8 cellular contexts compared by ENCODE assay signal in the genomic region with DNA sequence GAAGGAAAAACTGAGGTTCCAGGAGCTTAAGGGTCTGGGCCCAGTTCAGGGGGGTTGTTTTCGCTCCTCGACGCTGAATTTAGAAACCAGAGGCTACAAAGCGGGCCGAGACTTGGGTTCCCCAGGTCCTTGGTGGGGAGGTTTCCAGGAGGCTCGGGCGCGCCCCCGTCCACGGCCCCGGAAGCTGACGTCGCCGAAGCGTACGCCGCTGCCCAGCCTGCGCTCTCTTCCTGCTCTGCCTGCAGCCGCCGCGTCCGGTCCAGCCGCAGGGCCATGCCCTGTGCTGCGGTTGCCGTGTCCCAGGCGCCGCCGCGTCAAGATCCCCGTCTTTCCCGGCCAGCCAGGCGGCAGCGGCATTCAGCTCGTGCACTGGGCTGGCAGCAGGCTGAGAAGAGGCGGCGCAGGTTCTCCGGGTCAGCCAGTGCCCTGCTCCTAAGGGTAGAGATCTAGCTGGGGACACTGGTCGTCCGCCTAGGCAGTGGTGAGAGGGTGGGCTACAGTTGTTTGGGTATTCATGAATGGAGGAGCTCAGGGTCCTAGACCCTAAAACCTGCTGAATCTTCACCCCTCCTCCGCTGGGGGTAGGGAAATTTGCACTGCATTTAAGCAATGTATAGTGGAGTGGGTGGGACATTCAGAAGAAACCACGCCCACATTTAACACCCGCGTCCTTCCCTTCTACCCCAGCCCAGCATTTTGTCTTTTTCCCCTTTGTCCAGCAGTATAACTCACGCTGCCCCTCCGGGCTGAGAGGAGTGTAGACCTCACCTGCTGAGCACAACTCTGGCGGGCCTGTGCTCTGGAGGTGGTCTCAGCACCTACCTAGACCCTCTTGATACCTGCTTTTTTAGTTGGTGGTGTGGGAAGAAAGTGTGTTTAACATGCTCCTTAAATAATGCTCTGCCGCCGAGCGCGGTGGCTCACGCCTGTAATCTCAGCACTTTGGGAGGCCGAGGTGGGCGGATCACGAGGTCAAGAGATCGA. TPM values are rescaled to one million over a fixed set of nuclear protein-coding genes. Genes with fewer than 3 reads are reported as not detected.
DNase-seq lines count a peak whose midpoint lies in the region; ATAC-seq and TF ChIP-seq lines count a peak whose summit lies in the region.

No MANE protein-coding gene starts in this region.

- DNase-seq in DMS79 (lab: John Stamatoyannopoulos, UW) (peak; percentile 24), LoVo (ENCODE audit: low spot score) (peak; percentile 75), SW480 (ENCODE audit: low spot score) (peak; percentile 74), heart right ventricle (peak; percentile 86 to 87), pons (ENCODE audit: low spot score) (peak; percentile 67), tibial nerve (ENCODE audit: low spot score in 2 of 2) (peak; percentile 67 to 69)

- TF ChIP-seq POLR2A in tibial nerve (IDR thresholded peaks at IDR 0.05) = peak; percentile 18 to 48

- no peaks in the 10 kb centered on the region for H3K27me3 ChIP-seq in heart right ventricle
- H3K27me3 ChIP-seq in tibial nerve = no peaks in the 10 kb centered on the region

- ATAC-seq in GM21737 (IDR thresholded peaks at IDR 0.05; ENCODE audit: unreplicated experiment) (peak; percentile 49), heart right ventricle (peak; percentile 89 to 95 (median 93))

- H3K4me3 ChIP-seq in heart right ventricle (peak overlapping the region; percentile 68 to 91 (median 82)), tibial nerve (peak overlapping the region; percentile 78 to 95 (median 92))

- H3K9me3 ChIP-seq in heart right ventricle (no peaks in the 10 kb centered on the region), tibial nerve (no peaks in the 10 kb centered on the region)

- H3K27ac ChIP-seq in adipose tissue (ENCODE audit: low read depth, low read length) (peak overlapping the region; percentile 35), heart right ventricle (peak overlapping the region; percentile 82 to 97 (median 94)), tibial nerve (peak overlapping the region; percentile 90 to 99 (median 96))

- intact Hi-C loops in heart right ventricle (cut with DNase I) = loop anchor here in 3 of 10 donors (1.0 to 10.0 kb wide), 2 partner anchors 111 to 112 kb away; a partner anchor contains a TSS

- TF ChIP-seq CTCF in heart right ventricle (IDR thresholded peaks at IDR 0.05) (peak in 1 of 9 donors; percentile 12), tibial nerve (IDR thresholded peaks at IDR 0.05) (no peak)

- H3K36me3 ChIP-seq in heart right ventricle (no peaks in the 10 kb centered on the region), tibial nerve (no peaks in the 10 kb centered on the region)

- 15 to 18% (median 16%) methylated on average over 54 to 55 of the region's 55 CpGs for WGBS in adipose tissue, 3 donors
- WGBS in heart right ventricle, 2 donors = 14 to 17% methylated on average over 53 to 55 of the region's 55 CpGs
- WGBS in tibial nerve, 2 donors = 18 to 43% methylated on average over 24 to 55 of the region's 55 CpGs

- H3K4me1 ChIP-seq in heart right ventricle = peaks cover 0 to 44% (median 25%) of the 10 kb centered on the region in 9 donors
- peaks cover 6 to 46% (median 12%) of the 10 kb centered on the region in 4 donors for H3K4me1 ChIP-seq in tibial nerve

- TF ChIP-seq EP300 in tibial nerve (IDR thresholded peaks at IDR 0.05) = peak; percentile 57 to 74

RNA-seq across cellular contexts. Expression of a gene that starts 1.1 kb away (rescaled TPM):
- polyA plus RNA-seq in adipose tissue (10 to 100 TPM; 12.9 to 30.8 (median 22.6) TPM), heart right ventricle (10 to 100 TPM; 12.0 to 18.0 TPM)
- total RNA-seq in heart right ventricle (10 to 100 TPM; 15.5 to 29.0 (median 23.2) TPM), tibial nerve (10 to 100 TPM; 26.9 to 46.8 (median 37.6) TPM)

RNA-seq across cellular contexts. Expression of a gene that starts 50.9 kb away (rescaled TPM):
- polyA plus RNA-seq in adipose tissue (not detected), heart right ventricle (not detected)
- total RNA-seq in heart right ventricle (not detected), tibial nerve (not detected)

RNA-seq across cellular contexts. Expression of a gene that starts 53.3 kb away (rescaled TPM):
- polyA plus RNA-seq in adipose tissue (not detected), heart right ventricle (not detected)
- total RNA-seq in heart right ventricle (not detected), tibial nerve (not detected)

Comparison
In these comparisons a context has a peak if more than half of its experiments do, and no peak if none do; other contexts are left out.
1. Peak in every context shown above with its lines: DNase-seq, ATAC-seq, H3K4me3 ChIP-seq and H3K27ac ChIP-seq.
2. DNase-seq: peak in every context shown above with its lines; median percentile 86 in heart right ventricle; 75 in LoVo; 74 in SW480; 68 in tibial nerve; 67 in pons; 24 in DMS79.
3. H3K27ac ChIP-seq: peak in every context shown above with its lines; median percentile 96 in tibial nerve; 94 in heart right ventricle; 35 in adipose tissue.